Comparison of ENCODE assay signal across 30 cellular contexts in the genomic region with DNA sequence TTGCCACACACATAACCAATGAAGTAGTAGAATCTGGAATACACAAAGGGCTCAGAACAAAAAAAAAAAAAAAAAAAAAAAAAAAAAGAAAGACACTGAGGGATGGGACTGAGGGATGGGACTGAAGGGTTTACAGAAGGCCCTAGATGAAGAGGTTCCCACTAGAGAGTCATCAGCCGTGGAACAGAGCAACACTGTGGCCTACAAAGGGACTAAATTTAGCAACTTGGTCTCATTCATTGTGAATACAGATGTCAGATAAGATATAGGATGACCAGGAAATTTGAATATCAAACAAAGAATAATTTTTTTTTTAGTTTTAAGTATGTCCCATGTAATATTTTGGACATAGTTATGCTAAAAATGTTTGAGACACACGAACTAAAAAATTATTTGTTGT.
"Had no signal": no experiment of that assay in that cellular context is flagged by ENCODE, and none has a peak within 500 bp of the region (broad histone marks: within the 10 kb centered on the region; RNA-seq: fewer than 3 reads in every experiment).

No MANE protein-coding gene starts in this region.

- H3K36me3 ChIP-seq: adrenal gland, breast epithelium, Peyer's patch, SJSA1 had no signal

- ATAC-seq: activated naive CD4-positive, alpha-beta T cell treated with anti-CD3 and anti-CD28 coated beads, Interleukin-2, amount 50 U/mL, for 72 hours; activated T-cell treated with anti-CD3 and anti-CD28 coated beads, Interleukin-2, amount 50 U/mL, for 4 hours; body of pancreas; PC-3 had no signal

- H3K27me3 ChIP-seq: adrenal gland, body of pancreas, breast epithelium, Peyer's patch, SJSA1 had no signal

- H3K9me3 ChIP-seq: adrenal gland, body of pancreas, breast epithelium, Peyer's patch, SJSA1, SK-N-SH had no signal

- H3K4me3 ChIP-seq: adrenal gland, body of pancreas, breast epithelium, Peyer's patch, SJSA1 had no signal

- DNase-seq: activated B cell treated with CpG ODN at 0.5 μM for 24 hours; activated CD4-positive, alpha-beta memory T cell treated with anti-CD3 and anti-CD28 coated beads for 36 hours; activated CD4-positive, alpha-beta T cell treated with anti-CD3 and anti-CD28 coated beads for 4 hours; activated CD4-positive, alpha-beta T cell treated with anti-CD3 and anti-CD28 coated beads, Interleukin-2, amount 50 U/mL, for 1 hour; activated CD4-positive, CD25-positive, alpha-beta regulatory T cell treated with anti-CD3 and anti-CD28 coated beads, Interleukin-2, amount 50 U/mL, for 72 hours; activated CD8-positive, alpha-beta memory T cell treated with anti-CD3 and anti-CD28 coated beads, Interleukin-2, amount 50 U/mL, for 4 hours; activated gamma-delta T cell treated with Interleukin-2 at 50 U/mL for 16 hours; activated T-cell treated with anti-CD3 and anti-CD28 coated beads for 4 hours; activated T-cell treated with anti-CD3 and anti-CD28 coated beads, Interleukin-2, amount 50 U/mL, for 4 hours; MM.1S; NCI-H1092; NCI-H146; NCI-H1930; NCI-H2081 treated with DMSO at 0.1 percent for 48 hours; NCI-H2171; NCI-H446 treated with DMSO at 0.1 percent for 48 hours; NCI-H748 treated with DMSO at 0.1 percent for 48 hours; NK-92 treated with Interleukin-12 subunit alpha and Interleukin-12 subunit beta, amount 100 ng/mL, for 24 hours; PC-3; RPMI8226; SHP77 treated with DMSO at 0.1 percent for 48 hours; SK-N-SH had no signal

- H3K4me1 ChIP-seq: adrenal gland, body of pancreas, breast epithelium, Peyer's patch, SJSA1 had no signal

- H3K27ac ChIP-seq: adrenal gland, body of pancreas, breast epithelium, KMS-11, Peyer's patch, SJSA1, VCaP had no signal
